Comparison of ENCODE assay signal across 28 cellular contexts in the genomic region with DNA sequence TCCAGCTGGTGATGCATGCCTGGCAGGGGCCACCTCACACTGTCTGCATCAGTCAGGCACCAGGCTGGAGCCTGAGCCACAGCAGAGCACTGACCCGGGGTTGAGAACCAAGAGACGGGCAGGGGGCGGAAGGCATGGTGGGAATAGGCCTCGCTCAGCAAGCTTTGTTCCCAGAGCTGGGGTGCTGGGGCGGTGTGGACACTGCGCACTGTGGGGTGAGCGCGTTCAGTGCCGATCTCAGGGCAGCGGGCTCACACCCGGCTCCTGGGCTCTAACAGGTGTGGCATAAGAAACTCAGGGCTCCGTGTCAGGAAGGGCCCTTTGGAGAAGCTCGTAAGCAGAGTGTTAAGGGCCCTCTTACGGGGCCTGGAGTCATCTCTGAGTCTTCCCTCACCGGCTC. TPM values are rescaled to one million over a fixed set of nuclear protein-coding genes. Genes with fewer than 3 reads are reported as not detected.
DNase-seq lines count a peak whose midpoint lies in the region; ATAC-seq and TF ChIP-seq lines count a peak whose summit lies in the region.
"Had no signal": no experiment of that assay in that cellular context is flagged by ENCODE, and none has a peak within 500 bp of the region (broad histone marks: within the 10 kb centered on the region; RNA-seq: fewer than 3 reads in every experiment).

No MANE protein-coding gene starts in this region.

- H3K9me3 ChIP-seq in CD8-positive, alpha-beta T cell (ENCODE audit: low read length): no peaks in the 10 kb centered on the region
- H3K9me3 ChIP-seq in T-helper 17 cell (ENCODE audit: control insufficient read depth, low read length, poor library complexity, severe bottlenecking): no peaks in the 10 kb centered on the region
- H3K9me3 ChIP-seq: gastrocnemius medialis, lower lobe of right lung had no signal

- peak; percentile 41 for ATAC-seq in CD8-positive, alpha-beta T cell
- ATAC-seq in T-helper 17 cell: peak; percentile 25
- no peak for ATAC-seq in HG03135 (IDR thresholded peaks at IDR 0.05; ENCODE audit: unreplicated experiment)
- ATAC-seq: gastrocnemius medialis, PC-3, Right ventricle myocardium inferior, SK-N-SH treated with all-trans-retinoic acid at 6 μM for 48 hours had no signal

- POLR2A ChIA-PET in CD8-positive, alpha-beta T cell (lab: Charles Lee): interaction anchor here (1.1 kb wide), 1 partner anchor 12 kb away, joined by 3 read pairs; no protein-coding TSS in a partner anchor

- H3K36me3 ChIP-seq in CD8-positive, alpha-beta T cell (ENCODE audit: insufficient read depth, low read length): no peaks in the 10 kb centered on the region
- H3K36me3 ChIP-seq: gastrocnemius medialis, lower lobe of right lung had no signal

- peaks cover 2% of the 10 kb centered on the region for H3K36me3 Mint-ChIP-seq in activated CD4-positive, alpha-beta T cell treated with anti-CD3 and anti-CD28 coated beads, Interleukin-2, amount 10 ng/mL, durations not matched to agents 24 days and 14 days (ENCODE audit: low read depth)
- no peaks in the 10 kb centered on the region for H3K36me3 Mint-ChIP-seq in CD8-positive, alpha-beta T cell
- no peaks in the 10 kb centered on the region for H3K36me3 Mint-ChIP-seq in T-helper 17 cell (ENCODE audit: low read depth)
- no peaks in the 10 kb centered on the region for H3K36me3 Mint-ChIP-seq in nephron progenitor cell (ENCODE audit: low read depth)
- H3K36me3 Mint-ChIP-seq: brain had no signal

- H3K27me3 Mint-ChIP-seq in activated CD4-positive, alpha-beta T cell treated with anti-CD3 and anti-CD28 coated beads, Interleukin-2, amount 10 ng/mL, durations not matched to agents 24 days and 14 days: peaks cover 51% of the 10 kb centered on the region
- no peaks in the 10 kb centered on the region for H3K27me3 Mint-ChIP-seq in CD8-positive, alpha-beta T cell (ENCODE audit: low read depth)
- H3K27me3 Mint-ChIP-seq in T-helper 17 cell: peaks cover 50% of the 10 kb centered on the region
- peaks cover 7% of the 10 kb centered on the region for H3K27me3 Mint-ChIP-seq in nephron progenitor cell (ENCODE audit: low read depth, poor library complexity)
- H3K27me3 Mint-ChIP-seq: brain had no signal

- TF ChIP-seq CTCF in CD8-positive, alpha-beta T cell (IDR thresholded peaks at IDR 0.05): no peak
- no peak for TF ChIP-seq CTCF in nephron progenitor cell (IDR thresholded peaks at IDR 0.05)

- no peak overlapping the region for H3K27ac Mint-ChIP-seq in activated CD4-positive, alpha-beta T cell treated with anti-CD3 and anti-CD28 coated beads, Interleukin-2, amount 10 ng/mL, durations not matched to agents 24 days and 14 days
- peak overlapping the region; percentile 39 for H3K27ac Mint-ChIP-seq in CD8-positive, alpha-beta T cell
- H3K27ac Mint-ChIP-seq in T-helper 17 cell (peak overlapping the region; percentile 87), nephron progenitor cell (peak overlapping the region; percentile 92)
- H3K27ac Mint-ChIP-seq: activated T-helper 1 cell treated with anti-CD3 and anti-CD28 coated beads, Interleukin-12 subunit alpha, Interleukin-12 subunit beta, Interleukin-2, Interleukin-4 antibody, amounts not matched to agents 30 ng/mL and 10 ng/mL and 1 ng/mL, durations not matched to agents 14 hours and 24 hours and 36 hours; nephron had no signal

- CTCF ChIA-PET in CD8-positive, alpha-beta T cell (lab: Charles Lee): interaction anchor here (0.9 to 1.0 kb wide), 2 partner anchors 12 to 366 kb away, joined by 3 read pairs; no protein-coding TSS in a partner anchor

- H3K27ac ChIP-seq in CD8-positive, alpha-beta T cell (ENCODE audit: low read depth, low read length): no peak overlapping the region
- H3K27ac ChIP-seq: gastrocnemius medialis, KMS-11, lower lobe of right lung, parathyroid adenoma had no signal

- no peaks in the 10 kb centered on the region for H3K9me3 Mint-ChIP-seq in activated CD4-positive, alpha-beta T cell treated with anti-CD3 and anti-CD28 coated beads, Interleukin-2, amount 10 ng/mL, durations not matched to agents 24 days and 14 days
- no peaks in the 10 kb centered on the region for H3K9me3 Mint-ChIP-seq in CD8-positive, alpha-beta T cell
- H3K9me3 Mint-ChIP-seq in nephron progenitor cell: no peaks in the 10 kb centered on the region
- H3K9me3 Mint-ChIP-seq: activated T-helper 1 cell treated with anti-CD3 and anti-CD28 coated beads, Interleukin-12 subunit alpha, Interleukin-12 subunit beta, Interleukin-2, Interleukin-4 antibody, amounts not matched to agents 30 ng/mL and 10 ng/mL and 1 ng/mL, durations not matched to agents 14 hours and 24 hours and 36 hours; brain; nephron; T-helper 1 cell treated with Interleukin-12 subunit alpha and Interleukin-12 subunit beta and Interleukin-4 antibody, amounts not matched to agents 30 μg/mL and 1 μg/mL, for 36 hours had no signal

- H3K4me3 Mint-ChIP-seq in activated CD4-positive, alpha-beta T cell treated with anti-CD3 and anti-CD28 coated beads, Interleukin-2, amount 10 ng/mL, durations not matched to agents 24 days and 14 days: peak overlapping the region; percentile 2
- H3K4me3 Mint-ChIP-seq in CD8-positive, alpha-beta T cell: no peak overlapping the region
- peak overlapping the region; percentile 47 for H3K4me3 Mint-ChIP-seq in T-helper 17 cell
- no peak overlapping the region for H3K4me3 Mint-ChIP-seq in nephron progenitor cell
- H3K4me3 Mint-ChIP-seq: activated T-helper 1 cell treated with anti-CD3 and anti-CD28 coated beads, Interleukin-12 subunit alpha, Interleukin-12 subunit beta, Interleukin-2, Interleukin-4 antibody, amounts not matched to agents 30 ng/mL and 10 ng/mL and 1 ng/mL, durations not matched to agents 14 hours and 24 hours and 36 hours; brain; nephron; T-helper 1 cell treated with Interleukin-12 subunit alpha and Interleukin-12 subunit beta and Interleukin-4 antibody, amounts not matched to agents 30 μg/mL and 1 μg/mL, for 36 hours had no signal

- H3K4me1 ChIP-seq in CD8-positive, alpha-beta T cell (ENCODE audit: insufficient read depth, low read length): peaks cover 13% of the 10 kb centered on the region
- H3K4me1 ChIP-seq: gastrocnemius medialis, lower lobe of right lung, parathyroid adenoma had no signal

- no peaks in the 10 kb centered on the region for H3K27me3 ChIP-seq in CD8-positive, alpha-beta T cell (ENCODE audit: insufficient read depth, low read length)
- H3K27me3 ChIP-seq: gastrocnemius medialis had no signal

- peaks cover 36% of the 10 kb centered on the region for H3K4me1 Mint-ChIP-seq in activated CD4-positive, alpha-beta T cell treated with anti-CD3 and anti-CD28 coated beads, Interleukin-2, amount 10 ng/mL, durations not matched to agents 24 days and 14 days
- H3K4me1 Mint-ChIP-seq in CD8-positive, alpha-beta T cell (ENCODE audit: low read depth): peaks cover 42% of the 10 kb centered on the region
- H3K4me1 Mint-ChIP-seq in T-helper 17 cell (peaks cover 21% of the 10 kb centered on the region), nephron progenitor cell (peaks cover 28% of the 10 kb centered on the region)

- no peak overlapping the region for H3K4me3 ChIP-seq in CD8-positive, alpha-beta T cell (ENCODE audit: low read depth, low read length)
- H3K4me3 ChIP-seq: gastrocnemius medialis, lower lobe of right lung, smooth muscle cell had no signal

- no peak for DNase-seq in activated CD4-positive, alpha-beta T cell treated with anti-CD3 and anti-CD28 coated beads, Interleukin-2, amount 10 ng/mL, durations not matched to agents 24 days and 14 days
- DNase-seq in activated CD4-positive, alpha-beta T cell treated with anti-CD3 and anti-CD28 coated beads, Interleukin-2, amount 50 U/mL, for 4 hours: no peak
- no peak for DNase-seq in CD8-positive, alpha-beta T cell
- no peak for DNase-seq in T-helper 17 cell
- DNase-seq in nephron progenitor cell: no peak
- DNase-seq in activated CD4-positive, CD25-positive, alpha-beta regulatory T cell (lab: John Stamatoyannopoulos, UW): no peak
- no peak for DNase-seq in SHP77 (lab: John Stamatoyannopoulos, UW)
- DNase-seq: activated CD4-positive, CD25-positive, alpha-beta regulatory T cell treated with anti-CD3 and anti-CD28 coated beads, Interleukin-2, amount 50 U/mL, for 72 hours; activated naive CD4-positive, alpha-beta T cell treated with Interleukin-2 at 50 U/mL for 16 hours; amniotic stem cell; gastrocnemius medialis; GOT3; kidney glomerular epithelial cell; lower lobe of right lung; NCI-H1436; NCI-H526; NK-92 treated with Interleukin-12 subunit alpha and Interleukin-12 subunit beta, amount 100 ng/mL, for 24 hours; PC-3 had no signal

- intact Hi-C loops in activated CD4-positive, alpha-beta T cell treated with anti-CD3 and anti-CD28 coated beads, Interleukin-2, amount 10 ng/mL, durations not matched to agents 24 days and 14 days (cut with micrococcal nuclease): loop anchor here (1.0 to 5.0 kb wide), 4 partner anchors 14 to 368 kb away; no protein-coding TSS in a partner anchor
- intact Hi-C loops in CD8-positive, alpha-beta T cell (cut with DNase I, micrococcal nuclease): loop anchor here in 1 of 2 experiments (2.0 kb wide), 1 partner anchor 68 kb away; no protein-coding TSS in a partner anchor

RNA-seq across cellular contexts. Expression of a gene that starts 15.7 kb away (rescaled TPM):
- total RNA-seq in activated CD4-positive, alpha-beta T cell treated with anti-CD3 and anti-CD28 coated beads, Interleukin-2, amount 10 ng/mL, durations not matched to agents 24 days and 14 days: 0.47 TPM in 2 replicates
- 1 to 10 TPM; 6.3 to 6.4 TPM for total RNA-seq in CD8-positive, alpha-beta T cell
- under 1 TPM; 0.16 to 0.27 TPM for total RNA-seq in T-helper 17 cell

Comparison
In these comparisons a context has a peak if more than half of its experiments do, and no peak if none do; other contexts are left out.
1. H3K4me3 Mint-ChIP-seq: peak in activated CD4-positive, alpha-beta T cell treated with anti-CD3 and anti-CD28 coated beads, Interleukin-2, amount 10 ng/mL, durations not matched to agents 24 days and 14 days (single experiment) and T-helper 17 cell (single experiment); none in CD8-positive, alpha-beta T cell (single experiment) and nephron progenitor cell (single experiment).